In the genomic region with DNA sequence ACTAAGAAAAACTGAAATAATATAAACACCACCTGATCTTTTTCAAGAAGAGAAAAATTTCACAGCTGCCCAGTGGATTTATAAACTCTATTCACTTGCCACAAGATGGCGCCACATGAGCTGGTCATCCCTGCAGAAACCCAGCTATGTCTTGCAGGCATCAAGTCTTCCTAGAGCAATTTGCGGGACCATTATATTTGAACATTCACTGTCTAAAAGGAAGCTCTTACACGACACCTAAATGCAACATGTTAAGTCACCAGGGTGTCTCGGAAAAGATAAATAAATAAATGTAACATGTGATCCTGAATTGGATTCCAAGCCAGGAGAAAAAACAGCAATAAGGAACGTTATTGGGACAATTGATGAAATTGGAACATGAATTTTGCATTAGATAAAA, we compare ENCODE assay signal across 8 cellular contexts. TPM values are rescaled to one million over a fixed set of nuclear protein-coding genes. Genes with fewer than 3 reads are reported as not detected.
A peak's percentile ranks its signal among the peaks of the same experiment; 100 is the strongest.
DNase-seq lines count a peak whose midpoint lies in the region; ATAC-seq and TF ChIP-seq lines count a peak whose summit lies in the region.

No MANE protein-coding gene starts in this region.

- no peaks in the 10 kb centered on the region for H3K36me3 Mint-ChIP-seq in activated T-helper 2 cell treated with anti-CD3 and anti-CD28 coated beads, Interferon-gamma antibody, Interleukin-2, Interleukin-4, amounts not matched to agents 10 μg/mL and 5 μg/mL and 100 μg/mL, durations not matched to agents 14 hours and 24 hours and 36 hours (ENCODE audit: low read depth)
- H3K36me3 Mint-ChIP-seq in type B pancreatic cell, result no peaks in the 10 kb centered on the region

- no peak overlapping the region for H4K91ac ChIP-seq in trophoblast cell (ENCODE audit: low read depth, low read length)

- no peaks in the 10 kb centered on the region for H3K36me3 ChIP-seq in trophoblast cell (ENCODE audit: control insufficient read depth in 1 of 2, insufficient read depth in 2 of 2, low read length in 2 of 2)

- H3K14ac ChIP-seq in trophoblast cell (ENCODE audit: low read length), result no peak overlapping the region

- H3K27me3 Mint-ChIP-seq in activated T-helper 2 cell treated with anti-CD3 and anti-CD28 coated beads, Interferon-gamma antibody, Interleukin-2, Interleukin-4, amounts not matched to agents 10 μg/mL and 5 μg/mL and 100 μg/mL, durations not matched to agents 14 hours and 24 hours and 36 hours (ENCODE audit: low read depth), result no peaks in the 10 kb centered on the region
- no peaks in the 10 kb centered on the region for H3K27me3 Mint-ChIP-seq in type B pancreatic cell

- H3K18ac ChIP-seq in trophoblast cell (ENCODE audit: low read length), result no peak overlapping the region

- no peak overlapping the region for H3K9ac ChIP-seq in trophoblast cell (ENCODE audit: low read length)

- no peak overlapping the region for H2BK120ac ChIP-seq in trophoblast cell (ENCODE audit: insufficient read depth, low read length, poor library complexity)

- H3K9me3 Mint-ChIP-seq in activated T-helper 2 cell treated with anti-CD3 and anti-CD28 coated beads, Interferon-gamma antibody, Interleukin-2, Interleukin-4, amounts not matched to agents 10 μg/mL and 5 μg/mL and 100 μg/mL, durations not matched to agents 14 hours and 24 hours and 36 hours, result no peaks in the 10 kb centered on the region
- H3K9me3 Mint-ChIP-seq in type B pancreatic cell, result no peaks in the 10 kb centered on the region

- H3K23ac ChIP-seq in trophoblast cell (ENCODE audit: low read length), result no peak overlapping the region

- WGBS in trophoblast cell (ENCODE audit: extremely low coverage, insufficient coverage, insufficient read length), result no CpG with 5 or more reads among the region's 5 CpGs

- H4K8ac ChIP-seq in trophoblast cell (ENCODE audit: low read depth, low read length), result no peak overlapping the region

- no peak overlapping the region for H2BK5ac ChIP-seq in trophoblast cell (ENCODE audit: low read depth, low read length, poor library complexity)

- H3K27ac Mint-ChIP-seq in activated T-helper 2 cell treated with anti-CD3 and anti-CD28 coated beads, Interferon-gamma antibody, Interleukin-2, Interleukin-4, amounts not matched to agents 10 μg/mL and 5 μg/mL and 100 μg/mL, durations not matched to agents 14 hours and 24 hours and 36 hours, result no peak overlapping the region
- H3K27ac Mint-ChIP-seq in type B pancreatic cell, result peak overlapping the region; percentile 15

- no peak overlapping the region for H3K4me3 ChIP-seq in trophoblast cell (ENCODE audit: low read depth, low read length)

- H2AK5ac ChIP-seq in trophoblast cell (ENCODE audit: low read length), result no peak overlapping the region

- H3K4me3 Mint-ChIP-seq in activated T-helper 2 cell treated with anti-CD3 and anti-CD28 coated beads, Interferon-gamma antibody, Interleukin-2, Interleukin-4, amounts not matched to agents 10 μg/mL and 5 μg/mL and 100 μg/mL, durations not matched to agents 14 hours and 24 hours and 36 hours (ENCODE audit: low read depth), result no peak overlapping the region
- H3K4me3 Mint-ChIP-seq in type B pancreatic cell, result no peak overlapping the region

- peaks cover 3% of the 10 kb centered on the region for H3K4me1 Mint-ChIP-seq in activated T-helper 2 cell treated with anti-CD3 and anti-CD28 coated beads, Interferon-gamma antibody, Interleukin-2, Interleukin-4, amounts not matched to agents 10 μg/mL and 5 μg/mL and 100 μg/mL, durations not matched to agents 14 hours and 24 hours and 36 hours (ENCODE audit: low read depth)
- H3K4me1 Mint-ChIP-seq in type B pancreatic cell (ENCODE audit: unreplicated experiment), result peaks cover 13% of the 10 kb centered on the region

- H3K79me2 ChIP-seq in trophoblast cell (ENCODE audit: control insufficient read depth, insufficient read depth, low read length, poor library complexity), result no peaks in the 10 kb centered on the region

- H2AFZ ChIP-seq in trophoblast cell (ENCODE audit: insufficient read depth, low read length, poor library complexity), result no peak overlapping the region

- H3K79me1 ChIP-seq in trophoblast cell (ENCODE audit: low read length), result peaks cover 1% of the 10 kb centered on the region

- ATAC-seq in foreskin keratinocyte, result no peak
- ATAC-seq in GM21619 (IDR thresholded peaks at IDR 0.05; ENCODE audit: unreplicated experiment), result no peak

- intact Hi-C loops in activated T-helper 2 cell treated with anti-CD3 and anti-CD28 coated beads, Interferon-gamma antibody, Interleukin-2, Interleukin-4, amounts not matched to agents 10 μg/mL and 5 μg/mL and 100 μg/mL, durations not matched to agents 14 hours and 24 hours and 36 hours (cut with micrococcal nuclease), result loop anchor here (10.0 kb wide), 2 partner anchors 219 to 329 kb away; no protein-coding TSS in a partner anchor

- H2BK12ac ChIP-seq in trophoblast cell (ENCODE audit: low read length), result no peak overlapping the region

- H3K27ac ChIP-seq in foreskin keratinocyte (no peak overlapping the region), trophoblast cell (ENCODE audit: low read depth, low read length) (no peak overlapping the region)

- no peaks in the 10 kb centered on the region for H3K9me3 ChIP-seq in trophoblast cell (ENCODE audit: insufficient read depth, low read depth, low read length)

- DNase-seq in DMS53 treated with DMSO at 0.1 percent for 48 hours (lab: John Stamatoyannopoulos, UW; ENCODE audit: unreplicated experiment) (peak; percentile 90), M059J (ENCODE audit: low read depth) (peak; percentile 85), SHP77 treated with DMSO at 0.1 percent for 48 hours (lab: John Stamatoyannopoulos, UW) (peak; percentile 74), foreskin keratinocyte (peak in 1 of 2 donors; percentile 59), trophoblast cell (peak; percentile 71 to 96), type B pancreatic cell (ENCODE audit: extremely low spot score, unreplicated experiment) (peak; percentile 75)
- peak; percentile 59 for DNase-seq in activated T-helper 2 cell treated with anti-CD3 and anti-CD28 coated beads, Interferon-gamma antibody, Interleukin-2, Interleukin-4, amounts not matched to agents 10 μg/mL and 5 μg/mL and 100 μg/mL, durations not matched to agents 14 hours and 24 hours and 36 hours (ENCODE audit: low spot score)

- H3K27me3 ChIP-seq in foreskin keratinocyte, result no peaks in the 10 kb centered on the region
- H3K27me3 ChIP-seq in trophoblast cell (ENCODE audit: insufficient read depth, low read length), result no peaks in the 10 kb centered on the region

- peak; percentile 90 for TF ChIP-seq CTCF in foreskin keratinocyte (conservative IDR thresholded peaks at IDR 0.05)
- peak; percentile 91 for TF ChIP-seq CTCF in type B pancreatic cell (conservative IDR thresholded peaks at IDR 0.05)

- H3K4me1 ChIP-seq in foreskin keratinocyte (peaks cover 20% of the 10 kb centered on the region), trophoblast cell (ENCODE audit: control insufficient read depth in 1 of 2, insufficient read depth in 2 of 2, low read length in 2 of 2) (peaks cover 4 to 5% of the 10 kb centered on the region in 2 experiments)

- H3K4ac ChIP-seq in trophoblast cell (ENCODE audit: low read depth, low read length), result no peak overlapping the region

- no peak overlapping the region for H4K12ac ChIP-seq in trophoblast cell (ENCODE audit: low read depth, low read length)

- H3K4me2 ChIP-seq in trophoblast cell (ENCODE audit: low read length), result no peak overlapping the region

RNA-seq across cellular contexts. Expression of a gene that starts 20.3 kb away (rescaled TPM):
- total RNA-seq in M059J (2014; rRNA removed; shearing (Covaris generic)), result 73.0 and 98.3 TPM in 2 replicates
- 148 and 149 TPM in 2 replicates for total RNA-seq in activated T-helper 2 cell treated with anti-CD3 and anti-CD28 coated beads, Interferon-gamma antibody, Interleukin-2, Interleukin-4, amounts not matched to agents 10 μg/mL and 5 μg/mL and 100 μg/mL, durations not matched to agents 14 hours and 24 hours and 36 hours
- total RNA-seq in foreskin keratinocyte, result 110 and 111 TPM in 2 replicates
- polyA plus RNA-seq in foreskin keratinocyte, result 81.6 and 89.1 TPM in 2 replicates
- 118 and 120 TPM in 2 replicates for polyA plus RNA-seq in trophoblast cell (2013)
- total RNA-seq in type B pancreatic cell (ENCODE audit: low replicate concordance), result 138 and 149 TPM in 2 replicates

RNA-seq across cellular contexts. Expression of a gene that starts 42.8 kb away (rescaled TPM):
- 7.2 and 14.6 TPM in 2 replicates for total RNA-seq in M059J (2014; rRNA removed; shearing (Covaris generic))
- 22.4 and 25.1 TPM in 2 replicates for total RNA-seq in activated T-helper 2 cell treated with anti-CD3 and anti-CD28 coated beads, Interferon-gamma antibody, Interleukin-2, Interleukin-4, amounts not matched to agents 10 μg/mL and 5 μg/mL and 100 μg/mL, durations not matched to agents 14 hours and 24 hours and 36 hours
- total RNA-seq in foreskin keratinocyte (13.0 and 14.0 TPM in 2 replicates), type B pancreatic cell (ENCODE audit: low replicate concordance) (15.3 and 18.6 TPM in 2 replicates)
- polyA plus RNA-seq in foreskin keratinocyte, result 20.7 and 22.1 TPM in 2 replicates
- polyA plus RNA-seq in trophoblast cell (2013), result 28.2 and 29.6 TPM in 2 replicates

RNA-seq across cellular contexts. Expression of a gene that starts 43.1 kb away (rescaled TPM):
- 211 and 244 TPM in 2 replicates for total RNA-seq in M059J (2014; rRNA removed; shearing (Covaris generic))
- 59.2 and 60.1 TPM in 2 replicates for total RNA-seq in activated T-helper 2 cell treated with anti-CD3 and anti-CD28 coated beads, Interferon-gamma antibody, Interleukin-2, Interleukin-4, amounts not matched to agents 10 μg/mL and 5 μg/mL and 100 μg/mL, durations not matched to agents 14 hours and 24 hours and 36 hours
- 106 and 130 TPM in 2 replicates for total RNA-seq in foreskin keratinocyte
- 105 and 128 TPM in 2 replicates for polyA plus RNA-seq in foreskin keratinocyte
- polyA plus RNA-seq in trophoblast cell (2013), result 773 and 872 TPM in 2 replicates
- total RNA-seq in type B pancreatic cell (ENCODE audit: low replicate concordance), result 234 and 244 TPM in 2 replicates
